Comparison of ENCODE assay signal across 8 cellular contexts in the genomic region with DNA sequence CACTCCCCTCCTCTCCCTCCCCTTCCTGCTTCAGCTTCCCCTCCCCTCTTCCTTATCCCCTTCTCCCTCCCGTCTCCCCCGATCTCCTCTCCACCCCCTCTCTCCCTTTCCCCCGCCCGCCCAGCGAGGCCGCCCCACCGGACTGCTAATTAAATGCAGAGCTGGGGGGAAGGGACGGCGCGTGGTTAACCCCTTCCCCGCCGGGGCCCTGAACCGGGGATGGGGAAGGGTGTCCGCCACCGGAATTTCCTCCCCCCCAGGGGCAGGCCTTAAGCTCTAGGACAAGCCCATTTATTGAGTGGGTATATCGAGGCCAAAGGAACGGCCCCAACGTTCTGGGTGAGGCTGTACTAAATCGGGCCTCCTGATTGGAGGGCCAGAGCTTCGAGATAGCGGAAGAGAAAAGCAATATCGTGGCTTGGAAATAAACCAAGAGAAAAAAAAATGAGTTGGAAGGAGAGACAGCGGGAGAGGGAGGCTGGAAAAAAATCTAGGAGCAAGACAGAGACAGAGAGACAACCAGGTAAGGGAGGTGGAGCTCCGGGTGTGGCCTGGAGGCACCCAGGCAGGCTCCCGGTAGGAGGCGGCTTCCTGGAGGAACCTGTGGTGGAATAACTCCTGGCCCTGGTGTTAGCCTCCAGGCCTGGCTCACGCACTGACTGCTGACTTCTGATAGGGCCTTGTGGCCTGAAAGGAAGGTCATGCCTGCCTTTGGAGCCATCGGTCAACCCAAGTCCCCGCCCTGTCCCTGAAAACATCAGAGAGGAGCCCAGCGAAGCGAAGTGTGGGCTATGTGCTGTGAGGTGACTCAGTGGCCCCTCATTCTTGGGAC. TPM values are rescaled to one million over a fixed set of nuclear protein-coding genes. Genes with fewer than 3 reads are reported as not detected.
DNase-seq lines count a peak whose midpoint lies in the region; ATAC-seq and TF ChIP-seq lines count a peak whose summit lies in the region.

No MANE protein-coding gene starts in this region.

- peak; percentile 94 for DNase-seq in A673 (ENCODE audit: low spot score)
- peak; percentile 67 for DNase-seq in GM12865 (ENCODE audit: low read depth)
- DNase-seq in NOMO-1 (lab: John Stamatoyannopoulos, UW; ENCODE audit: unreplicated experiment in 2 of 2): peak; percentile 69 to 82
- peak; percentile 93 to 98 (median 97) for DNase-seq in adrenal gland
- peak; percentile 87 for DNase-seq in left cardiac atrium
- no peak for DNase-seq in osteocyte (ENCODE audit: extremely low spot score, unreplicated experiment)
- no peak for DNase-seq in OCI-M2 (lab: John Stamatoyannopoulos, UW; ENCODE audit: unreplicated experiment)

- no peaks in the 10 kb centered on the region for H3K9me3 Mint-ChIP-seq in osteocyte (ENCODE audit: unreplicated experiment)

- peak overlapping the region; percentile 77 for H3K4me3 Mint-ChIP-seq in osteocyte (ENCODE audit: unreplicated experiment)

- H3K27me3 ChIP-seq in A673 (replicated peaks; ENCODE audit: insufficient read depth, low read depth, low read length, poor library complexity) (no peaks in the 10 kb centered on the region), adrenal gland (no peaks in the 10 kb centered on the region)

- peak; percentile 56 to 91 for TF ChIP-seq POLR2A in adrenal gland (IDR thresholded peaks at IDR 0.05)

- no peaks in the 10 kb centered on the region for H3K27me3 Mint-ChIP-seq in osteocyte (ENCODE audit: unreplicated experiment)

- peak overlapping the region; percentile 96 for H3K27ac Mint-ChIP-seq in osteocyte (ENCODE audit: unreplicated experiment)

- H3K27ac ChIP-seq in A673 (ENCODE audit: low read depth, low read length, poor library complexity, severe bottlenecking) (peak overlapping the region; percentile 98), adrenal gland (peak overlapping the region; percentile 96 to 100 (median 98))

- H3K36me3 ChIP-seq in A673 (ENCODE audit: insufficient read depth, low read length, poor library complexity, severe bottlenecking) (no peaks in the 10 kb centered on the region), adrenal gland (replicated peaks in 1 of 2) (no peaks in the 10 kb centered on the region)

- no TSS peak for BruUV-seq in A673 (replicated peaks; lab: Mats Ljungman, UMichigan)

- peak overlapping the region; percentile 64 for H3K4me3 ChIP-seq in A673 (ENCODE audit: low read depth, low read length, poor library complexity, severe bottlenecking)
- peak overlapping the region; percentile 94 for H3K4me3 ChIP-seq in GM12865 (ENCODE audit: low read depth, low read length)
- H3K4me3 ChIP-seq in adrenal gland: peak overlapping the region; percentile 4 to 82 (median 76)

- POLR2A ChIA-PET in A673 (lab: Charles Lee; ENCODE audit: low non-redundant PET): interaction anchor here (0.5 to 2.1 kb wide), 4 partner anchors 12 to 242 kb away, joined by 3 to 88 read pairs (median 5); partner anchors contain the start of gene JUND

- CTCF ChIA-PET in A673 (lab: Charles Lee): interaction anchor here (0.6 to 2.4 kb wide), 4 partner anchors 13 to 84 kb away, joined by 5 to 16 read pairs (median 6); no protein-coding TSS in a partner anchor

- H3K4me1 ChIP-seq in A673 (ENCODE audit: insufficient read depth, low read length, poor library complexity, severe bottlenecking) (peaks cover 32% of the 10 kb centered on the region), adrenal gland (replicated peaks in 1 of 2) (peaks cover 22 to 27% of the 10 kb centered on the region in 2 donors)

- intact Hi-C loops in A673 (cut with micrococcal nuclease; ENCODE audit: unreplicated experiment): loop anchor here (1.0 kb wide), 1 partner anchor 30 kb away; the partner anchor contains the start of gene LSM4
- intact Hi-C loops in adrenal gland (cut with DNase I): no loop called here
- intact Hi-C loops in left cardiac atrium (cut with DNase I): no loop called here

- TF ChIP-seq CTCF in A673 (conservative IDR thresholded peaks at IDR 0.05; ENCODE audit: low read depth, low read length) (no peak), GM12865 (IDR thresholded peaks at IDR 0.05; ENCODE audit: insufficient read depth, low read depth, low read length, missing control alignments) (no peak), adrenal gland (IDR thresholded peaks at IDR 0.05) (peak in 3 of 6 experiments; percentile 27 to 45 (median 40)), osteocyte (IDR thresholded peaks at IDR 0.05) (no peak)

- no peaks in the 10 kb centered on the region for H3K36me3 Mint-ChIP-seq in osteocyte (ENCODE audit: unreplicated experiment)

- 2 to 9% (median 4%) methylated on average over 13 to 31 of the region's 31 CpGs for WGBS in adrenal gland, 4 donors

- H3K4me1 Mint-ChIP-seq in osteocyte (ENCODE audit: unreplicated experiment): peaks cover 53% of the 10 kb centered on the region

- H3K9me3 ChIP-seq in A673 (ENCODE audit: low read depth, low read length, poor library complexity, severe bottlenecking) (no peaks in the 10 kb centered on the region), adrenal gland (replicated peaks in 1 of 3) (no peaks in the 10 kb centered on the region)

- ATAC-seq in left cardiac atrium (peak; percentile 63 to 73), GM21447 (IDR thresholded peaks at IDR 0.05; ENCODE audit: unreplicated experiment) (no peak)

RNA-seq across cellular contexts. Expression of gene JUND, which starts 11.6 kb away (rescaled TPM):
- 128 and 136 TPM in 2 replicates for total RNA-seq in A673 (2021)
- 100 to 1,000 TPM; 181 to 533 (median 361) TPM for total RNA-seq in adrenal gland
- 100 to 1,000 TPM in 2 of 3 donors, 10 to 100 TPM in 1; 35.9 to 226 (median 104) TPM for polyA plus RNA-seq in adrenal gland
- 100 to 1,000 TPM; 122 to 169 TPM for total RNA-seq in left cardiac atrium
- total RNA-seq in osteocyte: 203 and 241 TPM in 2 replicates

RNA-seq across cellular contexts. Expression of gene IQCN, which starts 18.8 kb away (rescaled TPM):
- total RNA-seq in A673 (2021) (10.2 and 12.0 TPM in 2 replicates), adrenal gland (1 to 10 TPM in 7 of 8 donors, under 1 TPM in 1; 0.30 to 5.4 (median 2.4) TPM), left cardiac atrium (1 to 10 TPM in 1 of 2 donors, under 1 TPM in 1; 0.91 to 1.3 TPM), osteocyte (6.9 and 10.4 TPM in 2 replicates)
- polyA plus RNA-seq in adrenal gland: 10 to 100 TPM in 1 of 3 donors, 1 to 10 TPM in 1, under 1 TPM in 1; 0.59 to 45.2 (median 6.0) TPM

RNA-seq across cellular contexts. Expression of gene LSM4, which starts 29.9 kb away (rescaled TPM):
- total RNA-seq in A673 (2021): 252 and 262 TPM in 2 replicates
- 100 to 1,000 TPM; 107 to 290 (median 161) TPM for total RNA-seq in adrenal gland
- 100 to 1,000 TPM; 105 to 195 (median 120) TPM for polyA plus RNA-seq in adrenal gland
- 10 to 100 TPM; 68.9 to 79.0 TPM for total RNA-seq in left cardiac atrium
- total RNA-seq in osteocyte: 92.1 and 98.1 TPM in 2 replicates

RNA-seq across cellular contexts. Expression of gene PGPEP1, which starts 47.4 kb away (rescaled TPM):
- total RNA-seq in A673 (2021): 15.8 and 23.0 TPM in 2 replicates
- total RNA-seq in adrenal gland: 10 to 100 TPM; 31.6 to 89.2 (median 58.6) TPM
- polyA plus RNA-seq in adrenal gland: 10 to 100 TPM; 20.3 to 46.1 (median 21.1) TPM
- total RNA-seq in left cardiac atrium: 10 to 100 TPM; 27.5 to 34.7 TPM
- total RNA-seq in osteocyte: 36.1 and 38.5 TPM in 2 replicates

Comparison
In these comparisons a context has a peak if more than half of its experiments do, and no peak if none do; other contexts are left out.
1. DNase-seq: peak in A673 (single experiment), GM12865 (single experiment), NOMO-1 (2 of 2), adrenal gland (7 of 7) and left cardiac atrium (single experiment); none in osteocyte (single experiment) and OCI-M2 (single experiment).
2. Peak in every context shown above with its lines, with median percentiles within 50 percentile points of each other: H3K4me3 ChIP-seq.